In the genomic region with DNA sequence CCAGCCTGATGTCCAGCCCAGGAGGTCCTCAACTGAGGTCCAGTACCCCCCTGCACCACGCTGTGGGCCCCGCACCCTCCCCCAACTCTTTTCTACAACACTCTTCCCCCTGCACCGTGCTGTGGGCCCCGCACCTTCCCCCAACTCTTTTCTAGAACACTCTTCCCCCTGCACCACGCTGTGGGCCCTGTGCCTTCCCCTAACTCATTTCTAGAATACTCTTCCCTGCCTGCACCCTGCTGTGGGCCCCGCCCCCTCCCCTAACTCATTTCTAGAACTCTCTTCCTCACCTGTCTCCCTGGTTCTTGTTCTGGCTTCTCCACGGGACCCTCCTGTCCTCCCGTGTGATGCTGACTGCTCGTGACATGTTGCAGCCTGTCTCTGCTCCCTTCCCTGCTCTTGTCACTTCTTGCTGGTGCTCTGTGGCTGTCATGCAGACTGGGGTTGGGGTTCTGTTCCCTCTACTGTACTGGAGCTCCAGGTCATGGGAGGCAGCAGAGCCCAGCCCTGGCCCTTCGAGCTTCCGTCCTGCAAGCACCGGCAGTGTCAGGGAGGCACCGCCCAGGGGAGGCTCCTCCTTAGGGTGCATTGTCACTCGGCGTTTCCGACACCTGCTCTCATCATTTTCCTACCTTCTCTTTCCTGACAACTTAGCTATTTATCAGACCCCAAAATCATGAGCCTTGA, we compare ENCODE assay signal across 16 cellular contexts.
DNase-seq lines count a peak whose midpoint lies in the region; ATAC-seq and TF ChIP-seq lines count a peak whose summit lies in the region.
"Had no signal": no experiment of that assay in that cellular context is flagged by ENCODE, and none has a peak within 500 bp of the region (broad histone marks: within the 10 kb centered on the region; RNA-seq: fewer than 3 reads in every experiment).

No MANE protein-coding gene starts in this region.

- no peak overlapping the region for H3K4me2 ChIP-seq in H9 (ENCODE audit: insufficient read depth, insufficient read length, low read length)
- H3K4me2 ChIP-seq: smooth muscle cell had no signal

- no peak overlapping the region for H3K9ac ChIP-seq in H9 (ENCODE audit: extremely low read depth, insufficient read length, low read length)

- peak; percentile 29 for DNase-seq in activated T-cell treated with anti-CD3 and anti-CD28 coated beads, Interleukin-2, amount 50 U/mL, for 24 hours
- DNase-seq in activated T-cell treated with anti-CD3 and anti-CD28 coated beads, Interleukin-2, amount 50 U/mL, for 1 hour, result no peak
- DNase-seq in H9 (peak; percentile 27), osteocyte (ENCODE audit: extremely low spot score, unreplicated experiment) (peak; percentile 63), NCI-H2196 (lab: John Stamatoyannopoulos, UW; ENCODE audit: unreplicated experiment) (no peak), NCI-H2107 treated with DMSO at 0.1 percent for 48 hours (lab: John Stamatoyannopoulos, UW; ENCODE audit: unreplicated experiment) (no peak)
- peak; percentile 6 for DNase-seq in activated T-helper 2 cell treated with anti-CD3 and anti-CD28 coated beads, Interferon-gamma antibody, Interleukin-2, Interleukin-4, amounts not matched to agents 10 μg/mL and 5 μg/mL and 100 μg/mL, durations not matched to agents 14 hours and 24 hours and 36 hours (ENCODE audit: low spot score)

- no peaks in the 10 kb centered on the region for H3K9me3 ChIP-seq in H9 (ENCODE audit: control insufficient read depth, low read depth, low read length)
- H3K9me3 ChIP-seq: body of pancreas, Caco-2, heart right ventricle, suprapubic skin had no signal

- no peak overlapping the region for H2AK5ac ChIP-seq in H9 (ENCODE audit: insufficient read length, low read length)

- no peak overlapping the region for H2BK15ac ChIP-seq in H9 (ENCODE audit: low read depth, low read length)

- no peak overlapping the region for H2BK120ac ChIP-seq in H9 (ENCODE audit: low read depth, low read length, poor library complexity, severe bottlenecking)

- H3K27me3 ChIP-seq in H9 (ENCODE audit: insufficient read depth, low read length), result no peaks in the 10 kb centered on the region
- H3K27me3 ChIP-seq: body of pancreas had no signal

- no peak for ATAC-seq in HG02623 (IDR thresholded peaks at IDR 0.05; ENCODE audit: unreplicated experiment)

- H3K79me1 ChIP-seq in H9 (ENCODE audit: insufficient read depth, low read depth, low read length, poor library complexity, severe bottlenecking), result no peaks in the 10 kb centered on the region

- WGBS in H9 (ENCODE audit: extremely low coverage, insufficient read length, low lambda C conversion rate), result no CpG with 5 or more reads among the region's 16 CpGs

- no peak overlapping the region for H2BK5ac ChIP-seq in H9 (ENCODE audit: insufficient read length, low read length)

- no peak overlapping the region for H2BK12ac ChIP-seq in H9 (ENCODE audit: insufficient read length, low read depth, low read length)

- no peak overlapping the region for H3K27ac ChIP-seq in H9 (ENCODE audit: insufficient read length, low read depth, low read length)
- H3K27ac ChIP-seq: body of pancreas, heart right ventricle, SK-N-MC, suprapubic skin, WERI-Rb-1 had no signal

- no peak overlapping the region for H3K23ac ChIP-seq in H9 (ENCODE audit: insufficient read length, low read depth, low read length)

- H3K9me3 Mint-ChIP-seq in activated T-cell treated with anti-CD3 and anti-CD28 coated beads, Interleukin-2, amount 50 U/mL, for 24 hours, result peaks cover 2% of the 10 kb centered on the region
- no peaks in the 10 kb centered on the region for H3K9me3 Mint-ChIP-seq in H9
- no peaks in the 10 kb centered on the region for H3K9me3 Mint-ChIP-seq in activated T-helper 2 cell treated with anti-CD3 and anti-CD28 coated beads, Interferon-gamma antibody, Interleukin-2, Interleukin-4, amounts not matched to agents 10 μg/mL and 5 μg/mL and 100 μg/mL, durations not matched to agents 14 hours and 24 hours and 36 hours
- no peaks in the 10 kb centered on the region for H3K9me3 Mint-ChIP-seq in osteocyte (ENCODE audit: unreplicated experiment)
- H3K9me3 Mint-ChIP-seq: stimulated activated effector memory CD8-positive, alpha-beta T cell treated with anti-CD3 and anti-CD28 coated beads, Interleukin-12 subunit alpha, Interleukin-12 subunit beta, amount 100 ng/mL, for 72 hours had no signal

- H3K4me1 ChIP-seq in H9 (ENCODE audit: insufficient read depth, low read length), result 0 out of 2 replicates have a peak, but pooled peaks cover 2% of the 10 kb centered on the region
- H3K4me1 ChIP-seq: body of pancreas had no signal

- H4K5ac ChIP-seq in H9 (ENCODE audit: insufficient read length, low read depth, low read length), result no peak overlapping the region

- no peak overlapping the region for H4K8ac ChIP-seq in H9 (replicated peaks; ENCODE audit: insufficient read length, low read depth, low read length)

- H4K20me1 ChIP-seq in H9 (ENCODE audit: control insufficient read depth, insufficient read depth, insufficient read length), result no peaks in the 10 kb centered on the region

- H3K14ac ChIP-seq in H9 (ENCODE audit: insufficient read depth, low read length), result no peak overlapping the region

- H3K4me3 Mint-ChIP-seq in activated T-cell treated with anti-CD3 and anti-CD28 coated beads, Interleukin-2, amount 50 U/mL, for 24 hours, result no peak overlapping the region
- H3K4me3 Mint-ChIP-seq in H9 (no peak overlapping the region), osteocyte (ENCODE audit: unreplicated experiment) (no peak overlapping the region)
- no peak overlapping the region for H3K4me3 Mint-ChIP-seq in activated T-helper 2 cell treated with anti-CD3 and anti-CD28 coated beads, Interferon-gamma antibody, Interleukin-2, Interleukin-4, amounts not matched to agents 10 μg/mL and 5 μg/mL and 100 μg/mL, durations not matched to agents 14 hours and 24 hours and 36 hours (ENCODE audit: low read depth)
- H3K4me3 Mint-ChIP-seq: stimulated activated effector memory CD8-positive, alpha-beta T cell treated with anti-CD3 and anti-CD28 coated beads, Interleukin-12 subunit alpha, Interleukin-12 subunit beta, amount 100 ng/mL, for 72 hours had no signal

- no peak overlapping the region for H2AFZ ChIP-seq in H9 (ENCODE audit: low read length)

- no peak overlapping the region for H3T11ph ChIP-seq in H9 (ENCODE audit: low read length)

- no peak overlapping the region for H3K27ac Mint-ChIP-seq in activated T-cell treated with anti-CD3 and anti-CD28 coated beads, Interleukin-2, amount 50 U/mL, for 24 hours
- no peak overlapping the region for H3K27ac Mint-ChIP-seq in H9
- H3K27ac Mint-ChIP-seq in activated T-helper 2 cell treated with anti-CD3 and anti-CD28 coated beads, Interferon-gamma antibody, Interleukin-2, Interleukin-4, amounts not matched to agents 10 μg/mL and 5 μg/mL and 100 μg/mL, durations not matched to agents 14 hours and 24 hours and 36 hours, result no peak overlapping the region
- H3K27ac Mint-ChIP-seq in osteocyte (ENCODE audit: unreplicated experiment), result no peak overlapping the region
- H3K27ac Mint-ChIP-seq: stimulated activated effector memory CD8-positive, alpha-beta T cell treated with anti-CD3 and anti-CD28 coated beads, Interleukin-12 subunit alpha, Interleukin-12 subunit beta, amount 100 ng/mL, for 72 hours had no signal

- H3K4me1 Mint-ChIP-seq in activated T-cell treated with anti-CD3 and anti-CD28 coated beads, Interleukin-2, amount 50 U/mL, for 24 hours (ENCODE audit: low read depth), result peaks cover 52% of the 10 kb centered on the region
- peaks cover 28 to 37% of the 10 kb centered on the region in 2 experiments for H3K4me1 Mint-ChIP-seq in H9
- H3K4me1 Mint-ChIP-seq in activated T-helper 2 cell treated with anti-CD3 and anti-CD28 coated beads, Interferon-gamma antibody, Interleukin-2, Interleukin-4, amounts not matched to agents 10 μg/mL and 5 μg/mL and 100 μg/mL, durations not matched to agents 14 hours and 24 hours and 36 hours (ENCODE audit: low read depth), result peaks cover 38% of the 10 kb centered on the region
- H3K4me1 Mint-ChIP-seq in osteocyte (ENCODE audit: unreplicated experiment), result peaks cover 39% of the 10 kb centered on the region

- intact Hi-C loops in activated T-helper 2 cell treated with anti-CD3 and anti-CD28 coated beads, Interferon-gamma antibody, Interleukin-2, Interleukin-4, amounts not matched to agents 10 μg/mL and 5 μg/mL and 100 μg/mL, durations not matched to agents 14 hours and 24 hours and 36 hours (cut with micrococcal nuclease), result loop anchor here (2.0 kb wide), 1 partner anchor 343 kb away; no protein-coding TSS in a partner anchor

- H3K18ac ChIP-seq in H9 (ENCODE audit: insufficient read length, low read depth, low read length), result no peak overlapping the region

- TF ChIP-seq CTCF in H9 (conservative IDR thresholded peaks at IDR 0.05), result no peak
- no peak for TF ChIP-seq CTCF in osteocyte (IDR thresholded peaks at IDR 0.05)

- no peak overlapping the region for H2BK20ac ChIP-seq in H9 (ENCODE audit: low read depth, low read length, poor library complexity, severe bottlenecking)

- H3K23me2 ChIP-seq in H9 (ENCODE audit: insufficient read length, low read depth, low read length, poor library complexity, severe bottlenecking), result peaks cover 2% of the 10 kb centered on the region

- H3K27me3 Mint-ChIP-seq in activated T-cell treated with anti-CD3 and anti-CD28 coated beads, Interleukin-2, amount 50 U/mL, for 24 hours, result peaks cover 16% of the 10 kb centered on the region
- H3K27me3 Mint-ChIP-seq in H9 (ENCODE audit: low read depth), result no peaks in the 10 kb centered on the region; the same call in 1 of the 2 replicates
- peaks cover 7% of the 10 kb centered on the region for H3K27me3 Mint-ChIP-seq in activated T-helper 2 cell treated with anti-CD3 and anti-CD28 coated beads, Interferon-gamma antibody, Interleukin-2, Interleukin-4, amounts not matched to agents 10 μg/mL and 5 μg/mL and 100 μg/mL, durations not matched to agents 14 hours and 24 hours and 36 hours (ENCODE audit: low read depth)
- H3K27me3 Mint-ChIP-seq in osteocyte (ENCODE audit: unreplicated experiment), result peaks cover 7% of the 10 kb centered on the region

- no peaks in the 10 kb centered on the region for H3K79me2 ChIP-seq in H9 (ENCODE audit: insufficient read depth, low read length)

- H3K56ac ChIP-seq in H9 (ENCODE audit: insufficient read length, low read depth, low read length), result no peak overlapping the region

- no peak overlapping the region for H4K91ac ChIP-seq in H9 (ENCODE audit: insufficient read length, low read depth, low read length)

- peaks cover 12% of the 10 kb centered on the region for H3K36me3 Mint-ChIP-seq in activated T-cell treated with anti-CD3 and anti-CD28 coated beads, Interleukin-2, amount 50 U/mL, for 24 hours (ENCODE audit: low read depth)
- H3K36me3 Mint-ChIP-seq in H9 (ENCODE audit: insufficient read depth in 1 of 3, low read depth in 3 of 3) (no peaks in the 10 kb centered on the region), osteocyte (ENCODE audit: unreplicated experiment) (no peaks in the 10 kb centered on the region)
- H3K36me3 Mint-ChIP-seq in activated T-helper 2 cell treated with anti-CD3 and anti-CD28 coated beads, Interferon-gamma antibody, Interleukin-2, Interleukin-4, amounts not matched to agents 10 μg/mL and 5 μg/mL and 100 μg/mL, durations not matched to agents 14 hours and 24 hours and 36 hours (ENCODE audit: low read depth), result peaks cover 2% of the 10 kb centered on the region

- no peak overlapping the region for H3K4ac ChIP-seq in H9 (ENCODE audit: low read depth, low read length)

Comparison
In these comparisons a context has a peak if more than half of its experiments do, and no peak if none do; other contexts are left out.
1. DNase-seq: peak in activated T-cell treated with anti-CD3 and anti-CD28 coated beads, Interleukin-2, amount 50 U/mL, for 24 hours (single experiment), H9 (single experiment), activated T-helper 2 cell treated with anti-CD3 and anti-CD28 coated beads, Interferon-gamma antibody, Interleukin-2, Interleukin-4, amounts not matched to agents 10 μg/mL and 5 μg/mL and 100 μg/mL, durations not matched to agents 14 hours and 24 hours and 36 hours (single experiment) and osteocyte (single experiment); none in activated T-cell treated with anti-CD3 and anti-CD28 coated beads, Interleukin-2, amount 50 U/mL, for 1 hour (single experiment), NCI-H2196 (single experiment) and NCI-H2107 treated with DMSO at 0.1 percent for 48 hours (single experiment).